Comparison of ENCODE assay signal across 8 cellular contexts in genomic region chr19:32377088-32377487, GRCh38. TPM values are rescaled to one million over a fixed set of nuclear protein-coding genes. Genes with fewer than 3 reads are reported as not detected.
DNase-seq lines count a peak whose midpoint lies in the region; FAIRE-seq and TF ChIP-seq lines count a peak whose summit lies in the region.
"Not testable (repeated sequence)": the region's sequence is repeated elsewhere in the genome, so short reads cannot be mapped to it uniquely, and the experiment has no call there.

No MANE protein-coding gene starts in this region.

- not testable (repeated sequence) for H3K27ac ChIP-seq in keratinocyte (ENCODE audit: control insufficient read depth, insufficient read depth, low read length)

- not testable (repeated sequence) for H3K4me3 Mint-ChIP-seq in progenitor cell of endocrine pancreas (ENCODE audit: low read depth)

- not testable (repeated sequence) for H3K9me1 ChIP-seq in keratinocyte (ENCODE audit: control insufficient read depth, extremely low read depth, insufficient read depth, low read length)

- H3K4me1 ChIP-seq in keratinocyte (ENCODE audit: control insufficient read depth, extremely low read depth, insufficient read depth, low read length), result peaks cover 17% of the 10 kb centered on the region

- H3K4me2 ChIP-seq in keratinocyte (ENCODE audit: control insufficient read depth, extremely low read depth, insufficient read depth, low read depth, low read length), result not testable (repeated sequence)

- H3K9me3 Mint-ChIP-seq in progenitor cell of endocrine pancreas (ENCODE audit: low read depth), result not testable (repeated sequence)

- in situ Hi-C loops in G401 (cut with HindIII; ENCODE audit: low sequenced_read_pairs); astrocyte of the spinal cord (cut with HindIII; ENCODE audit: low sequenced_read_pairs): not testable (repeated sequence)

- H4K20me1 ChIP-seq in keratinocyte (ENCODE audit: control insufficient read depth, extremely low read depth, insufficient read depth, low read length), result not testable (repeated sequence)

- TF ChIP-seq CTCF in AG04449 (IDR thresholded peaks at IDR 0.05; ENCODE audit: insufficient read depth, low read length, missing control alignments), result peak; percentile 17
- TF ChIP-seq CTCF in LNCAP (IDR thresholded peaks at IDR 0.05), result peak; percentile 41; the same call in 1 of the 2 replicates
- peak; percentile 39 for TF ChIP-seq CTCF in astrocyte of the spinal cord (IDR thresholded peaks at IDR 0.05; ENCODE audit: low read depth, low read length)
- TF ChIP-seq CTCF in epithelial cell of proximal tubule (conservative IDR thresholded peaks at IDR 0.05; ENCODE audit: low read depth, low read length), result peak; percentile 55
- peak in 2 of 3 experiments; percentile 21 to 36 for TF ChIP-seq CTCF in keratinocyte (optimal IDR thresholded peaks at IDR 0.05 in 1 of 3, IDR thresholded peaks at IDR 0.05 in 1 of 3, conservative IDR thresholded peaks at IDR 0.05 in 1 of 3; ENCODE audit: extremely low read depth in 1 of 3, insufficient read depth in 2 of 3, low read length in 3 of 3)
- peak; percentile 38 for TF ChIP-seq CTCF in progenitor cell of endocrine pancreas (IDR thresholded peaks at IDR 0.05; ENCODE audit: unreplicated experiment)

- not testable (repeated sequence) for H3K27me3 ChIP-seq in keratinocyte (ENCODE audit: control insufficient read depth, extremely low read depth, insufficient read depth, low read length)

- not testable (repeated sequence) for H2AFZ ChIP-seq in keratinocyte (ENCODE audit: control insufficient read depth, low read length)

- H3K9me3 ChIP-seq in keratinocyte (ENCODE audit: control insufficient read depth, low read depth, low read length), result not testable (repeated sequence)

- H3K9ac ChIP-seq in keratinocyte (ENCODE audit: control insufficient read depth, extremely low read depth, insufficient read depth, low read length), result not testable (repeated sequence)

- POLR2A ChIA-PET in AG04449 (lab: Yijun Ruan, JAX), result not testable (repeated sequence)

- H3K27ac Mint-ChIP-seq in progenitor cell of endocrine pancreas, result not testable (repeated sequence)

- H3K4me3 ChIP-seq in AG04449 (ENCODE audit: low read depth, low read length); astrocyte of the spinal cord (ENCODE audit: low read depth, low read length); epithelial cell of proximal tubule (ENCODE audit: low read depth, low read length); keratinocyte (ENCODE audit: control insufficient read depth in 2 of 3, extremely low read depth in 1 of 3, insufficient read depth in 2 of 3, low read depth in 1 of 3, low read length in 3 of 3): not testable (repeated sequence)

- H3K79me2 ChIP-seq in keratinocyte (ENCODE audit: control insufficient read depth, insufficient read depth, low read length), result not testable (repeated sequence)

- not testable (repeated sequence) for H3K27me3 Mint-ChIP-seq in progenitor cell of endocrine pancreas

- peaks cover 25% of the 10 kb centered on the region for H3K36me3 Mint-ChIP-seq in progenitor cell of endocrine pancreas (ENCODE audit: insufficient read depth)

- peaks cover 17% of the 10 kb centered on the region for H3K4me1 Mint-ChIP-seq in progenitor cell of endocrine pancreas (ENCODE audit: low read depth)

- dilution Hi-C loops in keratinocyte (cut with MboI; ENCODE audit: extremely low pct_ligation_motif_present, low sequenced_read_pairs), result not testable (repeated sequence)

- CTCF ChIA-PET in AG04449 (lab: Yijun Ruan, JAX), result not testable (repeated sequence)

- H3K36me3 ChIP-seq in keratinocyte (ENCODE audit: control insufficient read depth in 2 of 2, extremely low read depth in 1 of 2, insufficient read depth in 2 of 2, low read length in 2 of 2), result not testable (repeated sequence)

- DNase-seq in AG04449 (ENCODE audit: low read depth, low spot score); astrocyte of the spinal cord (ENCODE audit: low read depth, low spot score); epithelial cell of proximal tubule (ENCODE audit: low read depth); keratinocyte (ENCODE audit: low read depth, low spot score); progenitor cell of endocrine pancreas (ENCODE audit: low spot score, unreplicated experiment): not testable (repeated sequence)
- DNase-seq in G401 (ENCODE audit: low spot score) (peak; percentile 12), RPMI7951 (ENCODE audit: low read depth) (peak; percentile 35)

- not testable (repeated sequence) for FAIRE-seq in keratinocyte (lab: Jason Lieb, UNC)

RNA-seq across cellular contexts. Expression of gene DPY19L3, which starts 28.5 kb away (rescaled TPM):
- total RNA-seq in G401 (2014; rRNA removed; shearing (Covaris generic)), result 17.3 and 22.6 TPM in 2 replicates
- 7.9 and 13.9 TPM in 2 replicates for total RNA-seq in RPMI7951 (2014; rRNA removed; shearing (Covaris generic))
- total RNA-seq in epithelial cell of proximal tubule, result 13.8 and 14.0 TPM in 2 replicates
- polyA plus RNA-seq in keratinocyte, result 7.9 to 10.0 TPM (median 10.0 TPM) in 3 replicates
- polyA plus RNA-seq in keratinocyte (2011; ENCODE audit: low read depth), result 1.6 TPM
- 3.0 and 4.3 TPM in 2 replicates for polyA plus RNA-seq in keratinocyte (2011; cell fraction: cytosol; rRNA removed)
- 35.8 and 38.2 TPM in 2 replicates for polyA plus RNA-seq in keratinocyte (2011; cell fraction: nucleus; rRNA removed)
- 1.2 and 3.4 TPM in 2 replicates for polyA plus RNA-seq in keratinocyte (2012; ENCODE audit: low replicate concordance)
- 9.9 to 18.2 TPM (median 17.3 TPM) in 3 replicates for polyA minus RNA-seq in keratinocyte
- 6.5 TPM for polyA minus RNA-seq in keratinocyte (2011; cell fraction: cytosol; rRNA and poly(A)+ RNA removed)
- 17.6 and 18.7 TPM in 2 replicates for polyA minus RNA-seq in keratinocyte (2011; cell fraction: nucleus; rRNA and poly(A)+ RNA removed)
- 205 and 213 TPM in 2 replicates for total RNA-seq in progenitor cell of endocrine pancreas

RNA-seq across cellular contexts. Expression of gene ZNF507, which starts 31.7 kb away (rescaled TPM):
- 5.5 and 10.0 TPM in 2 replicates for total RNA-seq in G401 (2014; rRNA removed; shearing (Covaris generic))
- 5.8 and 6.7 TPM in 2 replicates for total RNA-seq in RPMI7951 (2014; rRNA removed; shearing (Covaris generic))
- total RNA-seq in epithelial cell of proximal tubule, result 5.1 and 7.6 TPM in 2 replicates
- polyA plus RNA-seq in keratinocyte, result 6.9 to 10.2 TPM (median 9.0 TPM) in 3 replicates
- polyA plus RNA-seq in keratinocyte (2011; ENCODE audit: low read depth), result 2.7 TPM
- 3.4 and 6.1 TPM in 2 replicates for polyA plus RNA-seq in keratinocyte (2011; cell fraction: cytosol; rRNA removed)
- 10.3 and 12.9 TPM in 2 replicates for polyA plus RNA-seq in keratinocyte (2011; cell fraction: nucleus; rRNA removed)
- polyA plus RNA-seq in keratinocyte (2012; ENCODE audit: low replicate concordance), result 2.6 and 5.7 TPM in 2 replicates
- 4.0 to 14.4 TPM (median 7.1 TPM) in 3 replicates for polyA minus RNA-seq in keratinocyte
- polyA minus RNA-seq in keratinocyte (2011; cell fraction: cytosol; rRNA and poly(A)+ RNA removed), result 2.1 TPM
- 4.7 and 12.4 TPM in 2 replicates for polyA minus RNA-seq in keratinocyte (2011; cell fraction: nucleus; rRNA and poly(A)+ RNA removed)
- 42.3 and 43.2 TPM in 2 replicates for total RNA-seq in progenitor cell of endocrine pancreas
